In genomic region chr1:247210062-247210385, GRCh38 we compare ENCODE assay signal across 8 cellular contexts. TPM values are rescaled to one million over a fixed set of nuclear protein-coding genes. Genes with fewer than 3 reads are reported as not detected.
DNase-seq lines count a peak whose midpoint lies in the region; ATAC-seq and TF ChIP-seq lines count a peak whose summit lies in the region.

No MANE protein-coding gene starts in this region.

- peak overlapping the region; percentile 90 for H3K4me3 ChIP-seq in OCI-LY3 (ENCODE audit: low read length)
- peak overlapping the region; percentile 85 for H3K4me3 ChIP-seq in epithelial cell of esophagus (ENCODE audit: low read length)
- H3K4me3 ChIP-seq in osteoblast (ENCODE audit: insufficient read depth, low read length), result peak overlapping the region; percentile 91

- H3K9me3 ChIP-seq in OCI-LY3 (ENCODE audit: insufficient read depth, low read length), result no peaks in the 10 kb centered on the region
- H3K9me3 ChIP-seq in osteoblast (ENCODE audit: low read depth, low read length), result no peaks in the 10 kb centered on the region

- H3K27ac ChIP-seq in OCI-LY3 (ENCODE audit: low read length), result peak overlapping the region; percentile 61; the same call in 1 of the 2 replicates
- peak overlapping the region; percentile 70 for H3K27ac ChIP-seq in osteoblast (ENCODE audit: low read depth, low read length)

- peak; percentile 8 for ATAC-seq in GM21717 (IDR thresholded peaks at IDR 0.05; ENCODE audit: unreplicated experiment)

- H3K36me3 ChIP-seq in OCI-LY3 (replicated peaks; ENCODE audit: low read depth, low read length) (peaks cover 40% of the 10 kb centered on the region), osteoblast (ENCODE audit: insufficient read depth, low read length) (peaks cover 6% of the 10 kb centered on the region)

- peaks cover 56% of the 10 kb centered on the region for H3K79me2 ChIP-seq in OCI-LY3 (ENCODE audit: low read length)
- H3K79me2 ChIP-seq in osteoblast (ENCODE audit: insufficient read depth, low read length), result peaks cover 52% of the 10 kb centered on the region

- H3K4me2 ChIP-seq in OCI-LY3 (ENCODE audit: low read length) (peak overlapping the region; percentile 95), osteoblast (ENCODE audit: insufficient read depth, low read length) (peak overlapping the region; percentile 93)

- in situ Hi-C loops in Caki2 (cut with HindIII; ENCODE audit: low pct_unique_long_range_greater_than_20kb, low sequenced_read_pairs), result no loop called here

- H2AFZ ChIP-seq in OCI-LY3 (ENCODE audit: low read depth, low read length) (no peak overlapping the region), osteoblast (ENCODE audit: low read length) (peak overlapping the region; percentile 94)

- peaks cover 36% of the 10 kb centered on the region for H3K4me1 ChIP-seq in OCI-LY3 (ENCODE audit: low read length)
- peaks cover 12% of the 10 kb centered on the region for H3K4me1 ChIP-seq in osteoblast (ENCODE audit: insufficient read depth, low read length)

- TF ChIP-seq CTCF in OCI-LY3 (IDR thresholded peaks at IDR 0.05; ENCODE audit: low read depth, low read length) (no peak), epithelial cell of esophagus (IDR thresholded peaks at IDR 0.05; ENCODE audit: insufficient read depth, low read depth, low read length, missing control alignments) (no peak), osteoblast (IDR thresholded peaks at IDR 0.05; ENCODE audit: extremely low read depth, low read depth, low read length) (no peak)

- DNase-seq in Caki2 (ENCODE audit: low read depth), result peak; percentile 30
- DNase-seq in epithelial cell of esophagus (ENCODE audit: low read depth), result no peak
- DNase-seq in osteoblast (ENCODE audit: insufficient read length, low spot score, missing footprints), result no peak
- no peak for DNase-seq in stimulated activated CD4-positive, alpha-beta T cell treated with anti-CD3 and anti-CD28 coated beads, Interleukin-2, amount 100 ng/mL, for 48 hours
- DNase-seq in COR-L47 (lab: John Stamatoyannopoulos, UW), result no peak
- no peak for DNase-seq in activated CD8-positive, alpha-beta memory T cell treated with anti-CD3 and anti-CD28 coated beads for 24 hours

- H3K27me3 ChIP-seq in OCI-LY3 (ENCODE audit: low read depth, low read length), result no peaks in the 10 kb centered on the region
- no peaks in the 10 kb centered on the region for H3K27me3 ChIP-seq in osteoblast (ENCODE audit: insufficient read depth, low read length)

- peak overlapping the region; percentile 83 for H3K9ac ChIP-seq in OCI-LY3 (ENCODE audit: low read length)

- H4K20me1 ChIP-seq in OCI-LY3 (ENCODE audit: insufficient read depth, low read length) (peaks cover 43% of the 10 kb centered on the region), osteoblast (ENCODE audit: insufficient read depth, low read length) (peaks cover 6% of the 10 kb centered on the region)

RNA-seq across cellular contexts. Expression of gene ZNF124, which starts 38.2 kb away (rescaled TPM):
- 64.1 and 73.4 TPM in 2 replicates for total RNA-seq in Caki2 (2014; rRNA removed; shearing (Covaris generic); ENCODE audit: low replicate concordance)
- 14.4 and 36.9 TPM in 2 replicates for total RNA-seq in osteoblast

RNA-seq across cellular contexts. Expression of gene VN1R5, which starts 45.8 kb away (rescaled TPM):
- total RNA-seq in Caki2 (2014; rRNA removed; shearing (Covaris generic); ENCODE audit: low replicate concordance), result not detected in 2 replicates
- total RNA-seq in osteoblast, result not detected in 2 replicates
